ENCODE assay signal across 1 cellular context in the genomic region with DNA sequence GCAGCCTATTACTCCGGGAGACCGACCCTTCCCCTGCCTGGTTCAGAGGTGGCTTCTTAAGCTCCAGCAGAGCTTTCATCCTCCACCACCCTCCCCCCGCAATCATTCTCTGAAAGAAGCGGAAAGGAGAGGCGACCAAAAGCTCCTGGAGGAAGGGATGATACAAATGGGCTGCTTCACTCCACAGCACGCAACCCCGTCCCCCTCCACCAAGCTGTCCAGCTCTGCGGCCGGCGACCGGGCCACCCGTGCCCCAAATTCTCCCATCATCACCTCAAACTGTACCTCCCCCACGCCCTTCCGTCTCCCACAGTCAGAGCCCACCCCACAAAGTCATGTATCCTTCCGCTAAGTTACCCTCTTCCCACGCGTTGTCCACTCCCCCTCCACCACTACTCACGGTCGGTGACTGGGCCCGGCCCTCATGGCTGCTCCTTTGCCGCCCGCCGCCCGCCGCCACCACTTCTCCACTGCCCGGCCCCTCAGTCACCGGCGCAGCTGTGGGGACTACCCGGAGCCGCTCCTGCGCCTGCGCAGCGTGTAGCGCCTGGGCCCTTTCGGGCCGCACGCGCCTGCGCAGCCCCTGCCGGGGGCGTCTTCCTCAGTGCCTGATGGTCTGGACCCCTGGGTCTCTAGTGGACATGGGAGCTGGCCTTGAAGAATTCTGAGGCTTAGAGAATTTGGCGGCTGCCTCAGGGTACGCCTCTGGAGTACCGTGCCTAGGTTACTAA.
TF ChIP-seq lines count a peak whose summit lies in the region.

FAM222B (minus strand) TSS at position 509 of the 731 bp plus-strand sequence. CDS start 76,123 bp downstream, outside the sequence.

TF ChIP-seq in K562, 482 proteins besides CTCF, POLR2A, EP300 and RAD21 (continued from another document and continues in another):
- TF ChIP-seq, protein P1, sequence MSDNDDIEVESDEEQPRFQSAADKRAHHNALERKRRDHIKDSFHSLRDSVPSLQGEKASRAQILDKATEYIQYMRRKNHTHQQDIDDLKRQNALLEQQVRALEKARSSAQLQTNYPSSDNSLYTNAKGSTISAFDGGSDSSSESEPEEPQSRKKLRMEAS (CRISPR knock-in tag; IDR thresholded peaks at IDR 0.05): peak; percentile 57; the same call in 1 of the 2 replicates
- TF ChIP-seq HNRNPLL (IDR thresholded peaks at IDR 0.05; ENCODE audit: low read depth, low read length, poor library complexity, severe bottlenecking) (peak; percentile 92), FOXM1 (IDR thresholded peaks at IDR 0.05; ENCODE audit: low read depth) (no peak), FOXM1 (CRISPR knock-in tag; IDR thresholded peaks at IDR 0.05; ENCODE audit: low read depth) (no peak), POLR2B (IDR thresholded peaks at IDR 0.05; ENCODE audit: low read depth, partially characterized antibody) (peak; percentile 98), NR3C1 (CRISPR knock-in tag; IDR thresholded peaks at IDR 0.05) (no peak), NCOA1 (IDR thresholded peaks at IDR 0.05; ENCODE audit: low read depth) (peak; percentile 48; the same call in 1 of the 2 replicates), POLR3G (IDR thresholded peaks at IDR 0.05; ENCODE audit: extremely low read depth, insufficient read length, insufficient replicate concordance) (no peak), ZNF384 (IDR thresholded peaks at IDR 0.05; ENCODE audit: low read depth, low read length) (0 out of 2 replicates have a peak, but pooled peaks have one; percentile 34), XRCC4 (IDR thresholded peaks at IDR 0.05; ENCODE audit: extremely low read depth, insufficient read depth, insufficient read length) (no peak), CHD2 (IDR thresholded peaks at IDR 0.05; ENCODE audit: low read depth, low read length) (no peak), ZNF134 (CRISPR knock-in tag; conservative IDR thresholded peaks at IDR 0.05) (no peak), NFIX (CRISPR knock-in tag; IDR thresholded peaks at IDR 0.05; ENCODE audit: low read depth) (no peak), SRF (CRISPR knock-in tag; IDR thresholded peaks at IDR 0.05) (0 out of 4 replicates have a peak, but pooled peaks of 1 of the 2 experiments have one; percentile 58), BMI1 (IDR thresholded peaks at IDR 0.05; ENCODE audit: low read length) (no peak), BRD9 (IDR thresholded peaks at IDR 0.05; ENCODE audit: low read depth, partially characterized antibody) (peak; percentile 51), MED1 (CRISPR knock-in tag; IDR thresholded peaks at IDR 0.05; ENCODE audit: borderline replicate concordance) (no peak), STAT6 (CRISPR knock-in tag; IDR thresholded peaks at IDR 0.05) (peak; percentile 36; the same call in 1 of the 2 replicates), DACH1 (IDR thresholded peaks at IDR 0.05; ENCODE audit: partially characterized antibody) (peak; percentile 64), ZNF830 (CRISPR knock-in tag; IDR thresholded peaks at IDR 0.05) (no peak), MAZ (CRISPR knock-in tag; conservative IDR thresholded peaks at IDR 0.05 in 1 of 2, IDR thresholded peaks at IDR 0.05 in 1 of 2) (peak; percentile 72 to 82), SMAD1 (IDR thresholded peaks at IDR 0.05; ENCODE audit: low read depth, low read length, partially characterized antibody) (peak; percentile 78), NRF1 (conservative IDR thresholded peaks at IDR 0.05 in 1 of 2, IDR thresholded peaks at IDR 0.05 in 1 of 2) (peak; percentile 100), SMARCE1 (IDR thresholded peaks at IDR 0.05) (peak; percentile 64), HDAC1 (IDR thresholded peaks at IDR 0.05) (peak in 1 of 2 experiments; percentile 98; a peak in 2 of 4 replicates), L3MBTL2 (IDR thresholded peaks at IDR 0.05) (peak; percentile 57), TAF1 (IDR thresholded peaks at IDR 0.05; ENCODE audit: control insufficient read depth, extremely low read depth, insufficient read depth, low read length, severe bottlenecking) (peak; percentile 77)
- TF ChIP-seq, protein P2, sequence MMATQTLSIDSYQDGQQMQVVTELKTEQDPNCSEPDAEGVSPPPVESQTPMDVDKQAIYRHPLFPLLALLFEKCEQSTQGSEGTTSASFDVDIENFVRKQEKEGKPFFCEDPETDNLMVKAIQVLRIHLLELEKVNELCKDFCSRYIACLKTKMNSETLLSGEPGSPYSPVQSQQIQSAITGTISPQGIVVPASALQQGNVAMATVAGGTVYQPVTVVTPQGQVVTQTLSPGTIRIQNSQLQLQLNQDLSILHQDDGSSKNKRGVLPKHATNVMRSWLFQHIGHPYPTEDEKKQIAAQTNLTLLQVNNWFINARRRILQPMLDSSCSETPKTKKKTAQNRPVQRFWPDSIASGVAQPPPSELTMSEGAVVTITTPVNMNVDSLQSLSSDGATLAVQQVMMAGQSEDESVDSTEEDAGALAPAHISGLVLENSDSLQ (IDR thresholded peaks at IDR 0.05): peak; percentile 23
- TF ChIP-seq, protein P3, sequence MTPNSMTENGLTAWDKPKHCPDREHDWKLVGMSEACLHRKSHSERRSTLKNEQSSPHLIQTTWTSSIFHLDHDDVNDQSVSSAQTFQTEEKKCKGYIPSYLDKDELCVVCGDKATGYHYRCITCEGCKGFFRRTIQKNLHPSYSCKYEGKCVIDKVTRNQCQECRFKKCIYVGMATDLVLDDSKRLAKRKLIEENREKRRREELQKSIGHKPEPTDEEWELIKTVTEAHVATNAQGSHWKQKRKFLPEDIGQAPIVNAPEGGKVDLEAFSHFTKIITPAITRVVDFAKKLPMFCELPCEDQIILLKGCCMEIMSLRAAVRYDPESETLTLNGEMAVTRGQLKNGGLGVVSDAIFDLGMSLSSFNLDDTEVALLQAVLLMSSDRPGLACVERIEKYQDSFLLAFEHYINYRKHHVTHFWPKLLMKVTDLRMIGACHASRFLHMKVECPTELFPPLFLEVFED (CRISPR knock-in tag; conservative IDR thresholded peaks at IDR 0.05): peak; percentile 95
- TF ChIP-seq, protein P4, sequence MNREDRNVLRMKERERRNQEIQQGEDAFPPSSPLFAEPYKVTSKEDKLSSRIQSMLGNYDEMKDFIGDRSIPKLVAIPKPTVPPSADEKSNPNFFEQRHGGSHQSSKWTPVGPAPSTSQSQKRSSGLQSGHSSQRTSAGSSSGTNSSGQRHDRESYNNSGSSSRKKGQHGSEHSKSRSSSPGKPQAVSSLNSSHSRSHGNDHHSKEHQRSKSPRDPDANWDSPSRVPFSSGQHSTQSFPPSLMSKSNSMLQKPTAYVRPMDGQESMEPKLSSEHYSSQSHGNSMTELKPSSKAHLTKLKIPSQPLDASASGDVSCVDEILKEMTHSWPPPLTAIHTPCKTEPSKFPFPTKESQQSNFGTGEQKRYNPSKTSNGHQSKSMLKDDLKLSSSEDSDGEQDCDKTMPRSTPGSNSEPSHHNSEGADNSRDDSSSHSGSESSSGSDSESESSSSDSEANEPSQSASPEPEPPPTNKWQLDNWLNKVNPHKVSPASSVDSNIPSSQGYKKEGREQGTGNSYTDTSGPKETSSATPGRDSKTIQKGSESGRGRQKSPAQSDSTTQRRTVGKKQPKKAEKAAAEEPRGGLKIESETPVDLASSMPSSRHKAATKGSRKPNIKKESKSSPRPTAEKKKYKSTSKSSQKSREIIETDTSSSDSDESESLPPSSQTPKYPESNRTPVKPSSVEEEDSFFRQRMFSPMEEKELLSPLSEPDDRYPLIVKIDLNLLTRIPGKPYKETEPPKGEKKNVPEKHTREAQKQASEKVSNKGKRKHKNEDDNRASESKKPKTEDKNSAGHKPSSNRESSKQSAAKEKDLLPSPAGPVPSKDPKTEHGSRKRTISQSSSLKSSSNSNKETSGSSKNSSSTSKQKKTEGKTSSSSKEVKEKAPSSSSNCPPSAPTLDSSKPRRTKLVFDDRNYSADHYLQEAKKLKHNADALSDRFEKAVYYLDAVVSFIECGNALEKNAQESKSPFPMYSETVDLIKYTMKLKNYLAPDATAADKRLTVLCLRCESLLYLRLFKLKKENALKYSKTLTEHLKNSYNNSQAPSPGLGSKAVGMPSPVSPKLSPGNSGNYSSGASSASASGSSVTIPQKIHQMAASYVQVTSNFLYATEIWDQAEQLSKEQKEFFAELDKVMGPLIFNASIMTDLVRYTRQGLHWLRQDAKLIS (CRISPR knock-in tag; IDR thresholded peaks at IDR 0.05): no peak
- TF ChIP-seq, protein P5, sequence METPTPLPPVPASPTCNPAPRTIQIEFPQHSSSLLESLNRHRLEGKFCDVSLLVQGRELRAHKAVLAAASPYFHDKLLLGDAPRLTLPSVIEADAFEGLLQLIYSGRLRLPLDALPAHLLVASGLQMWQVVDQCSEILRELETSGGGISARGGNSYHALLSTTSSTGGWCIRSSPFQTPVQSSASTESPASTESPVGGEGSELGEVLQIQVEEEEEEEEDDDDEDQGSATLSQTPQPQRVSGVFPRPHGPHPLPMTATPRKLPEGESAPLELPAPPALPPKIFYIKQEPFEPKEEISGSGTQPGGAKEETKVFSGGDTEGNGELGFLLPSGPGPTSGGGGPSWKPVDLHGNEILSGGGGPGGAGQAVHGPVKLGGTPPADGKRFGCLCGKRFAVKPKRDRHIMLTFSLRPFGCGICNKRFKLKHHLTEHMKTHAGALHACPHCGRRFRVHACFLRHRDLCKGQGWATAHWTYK (CRISPR knock-in tag; IDR thresholded peaks at IDR 0.05): peak; percentile 61; the same call in 1 of the 2 replicates
- TF ChIP-seq, protein P6, sequence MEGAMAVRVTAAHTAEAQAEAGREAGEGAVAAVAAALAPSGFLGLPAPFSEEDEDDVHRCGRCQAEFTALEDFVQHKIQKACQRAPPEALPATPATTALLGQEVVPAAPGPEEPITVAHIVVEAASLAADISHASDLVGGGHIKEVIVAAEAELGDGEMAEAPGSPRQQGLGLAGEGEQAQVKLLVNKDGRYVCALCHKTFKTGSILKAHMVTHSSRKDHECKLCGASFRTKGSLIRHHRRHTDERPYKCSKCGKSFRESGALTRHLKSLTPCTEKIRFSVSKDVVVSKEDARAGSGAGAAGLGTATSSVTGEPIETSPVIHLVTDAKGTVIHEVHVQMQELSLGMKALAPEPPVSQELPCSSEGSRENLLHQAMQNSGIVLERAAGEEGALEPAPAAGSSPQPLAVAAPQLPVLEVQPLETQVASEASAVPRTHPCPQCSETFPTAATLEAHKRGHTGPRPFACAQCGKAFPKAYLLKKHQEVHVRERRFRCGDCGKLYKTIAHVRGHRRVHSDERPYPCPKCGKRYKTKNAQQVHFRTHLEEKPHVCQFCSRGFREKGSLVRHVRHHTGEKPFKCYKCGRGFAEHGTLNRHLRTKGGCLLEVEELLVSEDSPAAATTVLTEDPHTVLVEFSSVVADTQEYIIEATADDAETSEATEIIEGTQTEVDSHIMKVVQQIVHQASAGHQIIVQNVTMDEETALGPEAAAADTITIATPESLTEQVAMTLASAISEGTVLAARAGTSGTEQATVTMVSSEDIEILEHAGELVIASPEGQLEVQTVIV (CRISPR knock-in tag; IDR thresholded peaks at IDR 0.05; ENCODE audit: borderline replicate concordance): no peak
- TF ChIP-seq, protein P7, sequence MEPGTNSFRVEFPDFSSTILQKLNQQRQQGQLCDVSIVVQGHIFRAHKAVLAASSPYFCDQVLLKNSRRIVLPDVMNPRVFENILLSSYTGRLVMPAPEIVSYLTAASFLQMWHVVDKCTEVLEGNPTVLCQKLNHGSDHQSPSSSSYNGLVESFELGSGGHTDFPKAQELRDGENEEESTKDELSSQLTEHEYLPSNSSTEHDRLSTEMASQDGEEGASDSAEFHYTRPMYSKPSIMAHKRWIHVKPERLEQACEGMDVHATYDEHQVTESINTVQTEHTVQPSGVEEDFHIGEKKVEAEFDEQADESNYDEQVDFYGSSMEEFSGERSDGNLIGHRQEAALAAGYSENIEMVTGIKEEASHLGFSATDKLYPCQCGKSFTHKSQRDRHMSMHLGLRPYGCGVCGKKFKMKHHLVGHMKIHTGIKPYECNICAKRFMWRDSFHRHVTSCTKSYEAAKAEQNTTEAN (CRISPR knock-in tag; IDR thresholded peaks at IDR 0.05): no peak
- TF ChIP-seq, protein P8, sequence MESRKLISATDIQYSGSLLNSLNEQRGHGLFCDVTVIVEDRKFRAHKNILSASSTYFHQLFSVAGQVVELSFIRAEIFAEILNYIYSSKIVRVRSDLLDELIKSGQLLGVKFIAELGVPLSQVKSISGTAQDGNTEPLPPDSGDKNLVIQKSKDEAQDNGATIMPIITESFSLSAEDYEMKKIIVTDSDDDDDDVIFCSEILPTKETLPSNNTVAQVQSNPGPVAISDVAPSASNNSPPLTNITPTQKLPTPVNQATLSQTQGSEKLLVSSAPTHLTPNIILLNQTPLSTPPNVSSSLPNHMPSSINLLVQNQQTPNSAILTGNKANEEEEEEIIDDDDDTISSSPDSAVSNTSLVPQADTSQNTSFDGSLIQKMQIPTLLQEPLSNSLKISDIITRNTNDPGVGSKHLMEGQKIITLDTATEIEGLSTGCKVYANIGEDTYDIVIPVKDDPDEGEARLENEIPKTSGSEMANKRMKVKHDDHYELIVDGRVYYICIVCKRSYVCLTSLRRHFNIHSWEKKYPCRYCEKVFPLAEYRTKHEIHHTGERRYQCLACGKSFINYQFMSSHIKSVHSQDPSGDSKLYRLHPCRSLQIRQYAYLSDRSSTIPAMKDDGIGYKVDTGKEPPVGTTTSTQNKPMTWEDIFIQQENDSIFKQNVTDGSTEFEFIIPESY (CRISPR knock-in tag; IDR thresholded peaks at IDR 0.05): no peak
- TF ChIP-seq, protein P9, sequence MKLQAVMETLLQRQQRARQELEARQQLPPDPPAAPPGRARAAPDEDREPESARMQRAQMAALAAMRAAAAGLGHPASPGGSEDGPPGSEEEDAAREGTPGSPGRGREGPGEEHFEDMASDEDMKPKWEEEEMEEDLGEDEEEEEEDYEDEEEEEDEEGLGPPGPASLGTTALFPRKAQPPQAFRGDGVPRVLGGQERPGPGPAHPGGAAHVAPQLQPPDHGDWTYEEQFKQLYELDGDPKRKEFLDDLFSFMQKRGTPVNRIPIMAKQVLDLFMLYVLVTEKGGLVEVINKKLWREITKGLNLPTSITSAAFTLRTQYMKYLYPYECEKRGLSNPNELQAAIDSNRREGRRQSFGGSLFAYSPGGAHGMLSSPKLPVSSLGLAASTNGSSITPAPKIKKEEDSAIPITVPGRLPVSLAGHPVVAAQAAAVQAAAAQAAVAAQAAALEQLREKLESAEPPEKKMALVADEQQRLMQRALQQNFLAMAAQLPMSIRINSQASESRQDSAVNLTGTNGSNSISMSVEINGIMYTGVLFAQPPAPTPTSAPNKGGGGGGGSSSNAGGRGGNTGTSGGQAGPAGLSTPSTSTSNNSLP (IDR thresholded peaks at IDR 0.05; ENCODE audit: borderline replicate concordance, low read depth, low read length): no peak
